ENCODE assay signal across 8 cellular contexts in genomic region chr2:170972508-170973224, GRCh38. TPM values are rescaled to one million over a fixed set of nuclear protein-coding genes. Genes with fewer than 3 reads are reported as not detected.
DNase-seq lines count a peak whose midpoint lies in the region; ATAC-seq and TF ChIP-seq lines count a peak whose summit lies in the region.

No MANE protein-coding gene starts in this region.

- H3K27ac ChIP-seq in CD4-positive, alpha-beta T cell (ENCODE audit: low read depth, low read length): peak overlapping the region; percentile 31

- peaks cover 2% of the 10 kb centered on the region for H3K36me3 Mint-ChIP-seq in CD4-positive, alpha-beta T cell (ENCODE audit: low read depth)
- peaks cover 0 to 5% of the 10 kb centered on the region in 2 donors for H3K36me3 Mint-ChIP-seq in activated naive CD4-positive, alpha-beta T cell treated with anti-CD3 and anti-CD28 coated beads, Interleukin-2, amount 50 U/mL, for 72 hours
- peaks cover 7% of the 10 kb centered on the region for H3K36me3 Mint-ChIP-seq in mesothelial cell of epicardium

- POLR2A ChIA-PET in CD4-positive, alpha-beta T cell (lab: Charles Lee): interaction anchor here (0.7 to 3.7 kb wide), 8 partner anchors 43 to 461 kb away, joined by 3 to 29 read pairs (median 10); partner anchors contain the start of genes DCAF17, GORASP2, METTL8 and TLK1

- no peaks in the 10 kb centered on the region for H3K27me3 ChIP-seq in CD4-positive, alpha-beta T cell (ENCODE audit: control insufficient read depth, insufficient read depth, low read length)

- intact Hi-C loops in CD4-positive, alpha-beta T cell (cut with DNase I, micrococcal nuclease): loop anchor here (1.0 to 10.0 kb wide), 6 partner anchors 44 to 444 kb away; no protein-coding TSS in a partner anchor

- peak overlapping the region; percentile 54 for H3K27ac Mint-ChIP-seq in CD4-positive, alpha-beta T cell
- H3K27ac Mint-ChIP-seq in activated naive CD4-positive, alpha-beta T cell treated with anti-CD3 and anti-CD28 coated beads, Interleukin-2, amount 50 U/mL, for 72 hours: peak overlapping the region; percentile 79 to 93
- peak overlapping the region; percentile 2 for H3K27ac Mint-ChIP-seq in mesothelial cell of epicardium

- no peak for ATAC-seq in CD4-positive, alpha-beta T cell (ENCODE audit: poor library complexity)
- no peak for ATAC-seq in activated naive CD4-positive, alpha-beta T cell treated with anti-CD3 and anti-CD28 coated beads, Interleukin-2, amount 50 U/mL, for 72 hours
- ATAC-seq in GM19351 (IDR thresholded peaks at IDR 0.05; ENCODE audit: unreplicated experiment): no peak

- H3K4me3 Mint-ChIP-seq in CD4-positive, alpha-beta T cell: peak overlapping the region; percentile 86
- H3K4me3 Mint-ChIP-seq in mesothelial cell of epicardium: peak overlapping the region; percentile 55

- DNase-seq in CD4-positive, alpha-beta T cell: no peak
- DNase-seq in HT-29 (ENCODE audit: low spot score) (peak; percentile 59), mesothelial cell of epicardium (ENCODE audit: low spot score in 2 of 2, unreplicated experiment in 2 of 2) (no peak), COLO829 (ENCODE audit: low spot score) (no peak), SK-N-DZ (ENCODE audit: low spot score) (no peak)
- no peak for DNase-seq in activated naive CD4-positive, alpha-beta T cell treated with anti-CD3 and anti-CD28 coated beads, Interleukin-2, amount 50 U/mL, for 72 hours (ENCODE audit: low spot score in 2 of 2)
- no peak for DNase-seq in activated CD4-positive, alpha-beta T cell treated with anti-CD3 and anti-CD28 coated beads for 4 hours

- H3K9me3 ChIP-seq in CD4-positive, alpha-beta T cell (ENCODE audit: control insufficient read depth, low read length): no peaks in the 10 kb centered on the region

- no peaks in the 10 kb centered on the region for H3K9me3 Mint-ChIP-seq in CD4-positive, alpha-beta T cell
- H3K9me3 Mint-ChIP-seq in activated naive CD4-positive, alpha-beta T cell treated with anti-CD3 and anti-CD28 coated beads, Interleukin-2, amount 50 U/mL, for 72 hours: no peaks in the 10 kb centered on the region
- H3K9me3 Mint-ChIP-seq in mesothelial cell of epicardium: no peaks in the 10 kb centered on the region

- CTCF ChIA-PET in CD4-positive, alpha-beta T cell (lab: Charles Lee): interaction anchor here (0.7 to 3.5 kb wide), 21 partner anchors 9 to 463 kb away, joined by 3 to 30 read pairs (median 4); partner anchors contain the start of genes DCAF17, GORASP2 and METTL8

- peaks cover 12% of the 10 kb centered on the region for H3K4me1 Mint-ChIP-seq in CD4-positive, alpha-beta T cell (ENCODE audit: low read depth)
- H3K4me1 Mint-ChIP-seq in mesothelial cell of epicardium: peaks cover 19% of the 10 kb centered on the region

- H3K27me3 Mint-ChIP-seq in CD4-positive, alpha-beta T cell: no peaks in the 10 kb centered on the region
- H3K27me3 Mint-ChIP-seq in mesothelial cell of epicardium (ENCODE audit: low read depth): no peaks in the 10 kb centered on the region

- TF ChIP-seq CTCF in CD4-positive, alpha-beta T cell (IDR thresholded peaks at IDR 0.05): no peak
- no peak for TF ChIP-seq CTCF in mesothelial cell of epicardium (IDR thresholded peaks at IDR 0.05; ENCODE audit: unreplicated experiment)

RNA-seq across cellular contexts. Expression of gene GORASP2, which starts 43.6 kb away (rescaled TPM):
- 10 to 100 TPM; 87.3 to 95.7 TPM for total RNA-seq in CD4-positive, alpha-beta T cell
- 53.6 and 57.0 TPM in 2 replicates for total RNA-seq in HT-29 (2014; rRNA removed; shearing (Covaris generic))
- 10 to 100 TPM; 64.9 to 69.8 TPM for total RNA-seq in activated naive CD4-positive, alpha-beta T cell treated with anti-CD3 and anti-CD28 coated beads, Interleukin-2, amount 50 U/mL, for 72 hours
- total RNA-seq in mesothelial cell of epicardium: 85.5 to 91.1 TPM (median 86.8 TPM) in 3 replicates
- polyA plus RNA-seq in SK-N-DZ (2014; cell fraction: cytosol; rRNA removed): 35.8 and 42.4 TPM in 2 replicates
- 11.0 and 23.8 TPM in 2 replicates for polyA plus RNA-seq in SK-N-DZ (2014; cell fraction: nucleus; rRNA removed)

Comparison
In these comparisons a context has a peak if more than half of its experiments do, and no peak if none do; other contexts are left out.
1. H3K27ac Mint-ChIP-seq: peak in every context shown above with its lines; median percentile 86 in activated naive CD4-positive, alpha-beta T cell treated with anti-CD3 and anti-CD28 coated beads, Interleukin-2, amount 50 U/mL, for 72 hours; 54 in CD4-positive, alpha-beta T cell; 2 in mesothelial cell of epicardium.